In genomic region chr11:62881579-62882427, GRCh38 we compare ENCODE assay signal across 8 cellular contexts. TPM values are rescaled to one million over a fixed set of nuclear protein-coding genes. Genes with fewer than 3 reads are reported as not detected.
DNase-seq lines count a peak whose midpoint lies in the region; ATAC-seq and TF ChIP-seq lines count a peak whose summit lies in the region.

No MANE protein-coding gene starts in this region.

- H3K27ac ChIP-seq in colonic mucosa (peak overlapping the region; percentile 99), right lobe of liver (peak overlapping the region; percentile 93 to 99 (median 93))

- no peak for TF ChIP-seq POLR2A in right lobe of liver (IDR thresholded peaks at IDR 0.05)

- H3K36me3 ChIP-seq in colonic mucosa (peaks cover 21% of the 10 kb centered on the region), right lobe of liver (peaks cover 0 to 44% (median 22%) of the 10 kb centered on the region in 4 donors)

- peak overlapping the region; percentile 100 for H3K4me3 ChIP-seq in AG04449 (ENCODE audit: low read depth, low read length)
- H3K4me3 ChIP-seq in colonic mucosa = peak overlapping the region; percentile 81
- H3K4me3 ChIP-seq in right lobe of liver = peak overlapping the region; percentile 96 to 100 (median 98)

- intact Hi-C loops in colonic mucosa (cut with DNase I) = no loop called here
- intact Hi-C loops in right lobe of liver (cut with DNase I) = no loop called here

- ATAC-seq in GM18858 (IDR thresholded peaks at IDR 0.05; ENCODE audit: unreplicated experiment) (peak; percentile 30), HG03066 (IDR thresholded peaks at IDR 0.05; ENCODE audit: low read depth, unreplicated experiment) (peak; percentile 38), right lobe of liver (peak; percentile 47 to 60 (median 50))

- TF ChIP-seq CTCF in AG04449 (IDR thresholded peaks at IDR 0.05; ENCODE audit: insufficient read depth, low read length, missing control alignments) (no peak), colonic mucosa (IDR thresholded peaks at IDR 0.05) (no peak), right lobe of liver (IDR thresholded peaks at IDR 0.05) (no peak)

- DNase-seq in AG04449 (ENCODE audit: low read depth, low spot score) = peak; percentile 87
- DNase-seq in NCI-H345 (lab: John Stamatoyannopoulos, UW) = peak; percentile 89
- peak; percentile 95 to 96 for DNase-seq in activated CD4-positive, alpha-beta T cell treated with anti-CD3 and anti-CD28 coated beads for 4 hours
- peak; percentile 98 for DNase-seq in colonic mucosa
- peak; percentile 82 to 93 (median 90) for DNase-seq in right lobe of liver
- peak; percentile 96 for DNase-seq in stimulated activated CD4-positive, alpha-beta T cell treated with anti-CD3 and anti-CD28 coated beads, Interleukin-4, amount 100 ng/mL, for 24 hours

- H3K9me3 ChIP-seq in colonic mucosa (no peaks in the 10 kb centered on the region), right lobe of liver (no peaks in the 10 kb centered on the region)

- peak overlapping the region; percentile 92 to 98 for H3K9ac ChIP-seq in colonic mucosa (ENCODE audit: low read depth in 2 of 2, low read length in 2 of 2)

- WGBS in right lobe of liver (ENCODE audit: insufficient coverage, low coverage, low lambda C conversion rate, missing lambda C conversion rate) = 6% methylated on average over 18 of the region's 21 CpGs

- POLR2A ChIA-PET in AG04449 (lab: Yijun Ruan, JAX) = interaction anchor here (0.6 to 4.3 kb wide), 8 partner anchors 9 to 291 kb away, joined by 3 to 42 read pairs (median 4); partner anchors contain the start of genes TMEM179B and TUT1

- peaks cover 13% of the 10 kb centered on the region for H3K4me1 ChIP-seq in colonic mucosa
- peaks cover 0 to 37% (median 14%) of the 10 kb centered on the region in 4 donors for H3K4me1 ChIP-seq in right lobe of liver

- CTCF ChIA-PET in AG04449 (lab: Yijun Ruan, JAX) = interaction anchor here (0.9 to 2.1 kb wide), 8 partner anchors 8 to 321 kb away, joined by 3 to 11 read pairs (median 4); no protein-coding TSS in a partner anchor

- H3K27me3 ChIP-seq in colonic mucosa = no peaks in the 10 kb centered on the region
- H3K27me3 ChIP-seq in right lobe of liver = no peaks in the 10 kb centered on the region

RNA-seq across cellular contexts. Expression of gene SLC3A2, which starts 1.1 kb away (rescaled TPM):
- total RNA-seq in colonic mucosa (100 to 1,000 TPM in 1 of 2 donors, 10 to 100 TPM in 1; 70.4 to 116 TPM), right lobe of liver (100 to 1,000 TPM in 1 of 6 experiments, 10 to 100 TPM in 5; 39.8 to 106 (median 63.0) TPM)

RNA-seq across cellular contexts. Expression of gene CHRM1, which starts 39.4 kb away (rescaled TPM):
- total RNA-seq in colonic mucosa = 1 to 10 TPM; 1.2 to 1.8 TPM
- not detected for total RNA-seq in right lobe of liver

RNA-seq across cellular contexts. Expression of gene WDR74, which starts 42.4 kb away (rescaled TPM):
- total RNA-seq in colonic mucosa = 10 to 100 TPM; 27.4 to 43.3 TPM
- 10 to 100 TPM; 17.6 to 30.6 (median 24.3) TPM for total RNA-seq in right lobe of liver

RNA-seq across cellular contexts. Expression of gene TEX54, which starts 49.2 kb away (rescaled TPM):
- total RNA-seq in colonic mucosa (not detected), right lobe of liver (not detected)

RNA-seq across cellular contexts. Expression of gene STX5, which starts 50.0 kb away (rescaled TPM):
- total RNA-seq in colonic mucosa = 10 to 100 TPM; 38.0 to 43.3 TPM
- total RNA-seq in right lobe of liver = 10 to 100 TPM; 22.1 to 27.8 (median 24.6) TPM

Comparison
In these comparisons a context has a peak if more than half of its experiments do, and no peak if none do; other contexts are left out.
1. Peak in every context shown above with its lines: DNase-seq, ATAC-seq, H3K4me3 ChIP-seq and H3K27ac ChIP-seq.